9 cellular contexts compared by ENCODE assay signal in genomic region chr1:51189421-51190073, GRCh38. TPM values are rescaled to one million over a fixed set of nuclear protein-coding genes. Genes with fewer than 3 reads are reported as not detected.
DNase-seq lines count a peak whose midpoint lies in the region; ATAC-seq and TF ChIP-seq lines count a peak whose summit lies in the region.
"Had no signal": no experiment of that assay in that cellular context is flagged by ENCODE, and none has a peak within 500 bp of the region (broad histone marks: within the 10 kb centered on the region; RNA-seq: fewer than 3 reads in every experiment).

No MANE protein-coding gene starts in this region.

- H3K4me3 ChIP-seq in retinal pigment epithelial cell (ENCODE audit: low read length), result no peak overlapping the region

- no peaks in the 10 kb centered on the region for H3K4me1 Mint-ChIP-seq in activated T-helper 2 cell treated with anti-CD3 and anti-CD28 coated beads, Interferon-gamma antibody, Interleukin-2, Interleukin-4, amounts not matched to agents 10 μg/mL and 5 μg/mL and 100 μg/mL, durations not matched to agents 14 hours and 24 hours and 36 hours (ENCODE audit: low read depth)

- no peaks in the 10 kb centered on the region for H3K9me3 Mint-ChIP-seq in activated T-helper 2 cell treated with anti-CD3 and anti-CD28 coated beads, Interferon-gamma antibody, Interleukin-2, Interleukin-4, amounts not matched to agents 10 μg/mL and 5 μg/mL and 100 μg/mL, durations not matched to agents 14 hours and 24 hours and 36 hours
- H3K9me3 Mint-ChIP-seq: activated naive CD4-positive, alpha-beta T cell treated with anti-CD3 and anti-CD28 coated beads, Interleukin-2, amount 50 U/mL, for 72 hours had no signal

- ATAC-seq in GM19397 (IDR thresholded peaks at IDR 0.05; ENCODE audit: unreplicated experiment), result no peak

- peak; percentile 64 for DNase-seq in Daoy (ENCODE audit: low read depth)
- peak; percentile 41 for DNase-seq in HS-27A (ENCODE audit: low read depth)
- DNase-seq in NCI-H82 treated with DMSO at 0.1 percent for 48 hours (lab: John Stamatoyannopoulos, UW; ENCODE audit: unreplicated experiment), result peak; percentile 67
- DNase-seq in activated T-helper 2 cell treated with anti-CD3 and anti-CD28 coated beads, Interferon-gamma antibody, Interleukin-2, Interleukin-4, amounts not matched to agents 10 μg/mL and 5 μg/mL and 100 μg/mL, durations not matched to agents 14 hours and 24 hours and 36 hours (ENCODE audit: low spot score), result peak; percentile 14
- DNase-seq in glomerular endothelial cell (ENCODE audit: extremely low read depth, low read depth, low spot score), result peak; percentile 23
- DNase-seq in retinal pigment epithelial cell (ENCODE audit: low read depth), result peak; percentile 28
- DNase-seq in ecto neural progenitor cell (ENCODE audit: low spot score), result no peak

- intact Hi-C loops in activated T-helper 2 cell treated with anti-CD3 and anti-CD28 coated beads, Interferon-gamma antibody, Interleukin-2, Interleukin-4, amounts not matched to agents 10 μg/mL and 5 μg/mL and 100 μg/mL, durations not matched to agents 14 hours and 24 hours and 36 hours (cut with micrococcal nuclease), result loop anchor here (1.0 to 10.0 kb wide), 5 partner anchors 105 to 414 kb away; partner anchors contain the start of gene CDKN2C

- H3K27ac Mint-ChIP-seq in activated T-helper 2 cell treated with anti-CD3 and anti-CD28 coated beads, Interferon-gamma antibody, Interleukin-2, Interleukin-4, amounts not matched to agents 10 μg/mL and 5 μg/mL and 100 μg/mL, durations not matched to agents 14 hours and 24 hours and 36 hours, result no peak overlapping the region
- H3K27ac Mint-ChIP-seq: activated naive CD4-positive, alpha-beta T cell treated with anti-CD3 and anti-CD28 coated beads, Interleukin-2, amount 50 U/mL, for 72 hours had no signal

- peak; percentile 96 for TF ChIP-seq CTCF in retinal pigment epithelial cell (conservative IDR thresholded peaks at IDR 0.05; ENCODE audit: low read depth, low read length)

- H3K27me3 Mint-ChIP-seq in activated T-helper 2 cell treated with anti-CD3 and anti-CD28 coated beads, Interferon-gamma antibody, Interleukin-2, Interleukin-4, amounts not matched to agents 10 μg/mL and 5 μg/mL and 100 μg/mL, durations not matched to agents 14 hours and 24 hours and 36 hours (ENCODE audit: low read depth), result peaks cover 9% of the 10 kb centered on the region

- H3K4me3 Mint-ChIP-seq in activated T-helper 2 cell treated with anti-CD3 and anti-CD28 coated beads, Interferon-gamma antibody, Interleukin-2, Interleukin-4, amounts not matched to agents 10 μg/mL and 5 μg/mL and 100 μg/mL, durations not matched to agents 14 hours and 24 hours and 36 hours (ENCODE audit: low read depth), result no peak overlapping the region

- H3K36me3 Mint-ChIP-seq in activated T-helper 2 cell treated with anti-CD3 and anti-CD28 coated beads, Interferon-gamma antibody, Interleukin-2, Interleukin-4, amounts not matched to agents 10 μg/mL and 5 μg/mL and 100 μg/mL, durations not matched to agents 14 hours and 24 hours and 36 hours (ENCODE audit: low read depth), result no peaks in the 10 kb centered on the region
- H3K36me3 Mint-ChIP-seq: activated naive CD4-positive, alpha-beta T cell treated with anti-CD3 and anti-CD28 coated beads, Interleukin-2, amount 50 U/mL, for 72 hours had no signal

RNA-seq across cellular contexts. Expression of gene RNF11, which starts 46.5 kb away (rescaled TPM):
- total RNA-seq in Daoy (2014; rRNA removed; shearing (Covaris generic)), result 85.1 and 93.8 TPM in 2 replicates
- 64.8 and 65.6 TPM in 2 replicates for total RNA-seq in activated T-helper 2 cell treated with anti-CD3 and anti-CD28 coated beads, Interferon-gamma antibody, Interleukin-2, Interleukin-4, amounts not matched to agents 10 μg/mL and 5 μg/mL and 100 μg/mL, durations not matched to agents 14 hours and 24 hours and 36 hours
- total RNA-seq in glomerular endothelial cell, result 77.6 and 100 TPM in 2 replicates
